Comparison of ENCODE assay signal across 27 cellular contexts in the genomic region with DNA sequence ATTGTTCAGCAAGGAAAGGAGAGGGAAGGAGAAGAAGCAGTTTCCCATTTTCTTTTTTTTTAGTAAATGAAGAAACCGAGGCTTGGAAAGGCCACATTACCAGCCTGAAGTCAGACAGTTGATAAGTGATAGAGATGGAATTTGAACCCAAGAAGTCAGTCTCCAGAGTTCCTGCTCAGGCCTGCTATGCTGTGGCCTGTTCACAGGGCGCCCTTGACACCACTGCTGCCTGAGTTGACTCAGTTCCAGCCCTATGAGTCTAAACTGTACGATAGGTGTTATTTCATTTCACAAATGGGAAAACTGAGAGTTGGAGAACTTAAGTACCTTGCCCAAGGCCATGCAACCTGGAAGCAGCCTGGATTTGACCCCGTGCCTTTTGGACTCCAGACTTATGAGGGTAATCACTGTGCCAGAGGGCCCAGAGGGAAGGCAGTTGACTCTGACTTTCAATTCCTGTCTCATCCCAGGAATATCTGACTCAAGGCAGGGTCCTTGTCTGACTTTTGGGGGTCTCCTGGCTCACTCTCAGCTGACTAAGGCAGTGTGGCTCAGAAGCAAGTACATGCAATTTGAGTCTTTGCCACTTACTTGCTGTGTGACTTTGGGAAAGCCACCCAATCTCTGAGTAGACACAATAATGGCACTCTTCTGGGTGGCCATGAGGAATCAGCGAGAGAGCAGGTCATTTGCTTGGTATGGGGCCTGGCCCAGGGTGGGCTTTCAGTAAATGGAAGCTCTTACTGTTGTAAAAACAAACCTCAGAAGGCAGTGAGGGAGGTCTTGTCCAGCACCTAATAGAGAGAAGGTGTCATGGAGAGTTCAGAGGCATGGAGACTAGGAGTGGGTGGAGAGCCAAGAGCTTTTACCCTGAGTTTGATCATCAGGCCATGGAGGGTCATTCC. TPM values are rescaled to one million over a fixed set of nuclear protein-coding genes. Genes with fewer than 3 reads are reported as not detected.
"Had no signal": no experiment of that assay in that cellular context is flagged by ENCODE, and none has a peak within 500 bp of the region (broad histone marks: within the 10 kb centered on the region; RNA-seq: fewer than 3 reads in every experiment).

No MANE protein-coding gene starts in this region.

- H3K4me1 Mint-ChIP-seq: activated naive CD4-positive, alpha-beta T cell treated with anti-CD3 and anti-CD28 coated beads, Interleukin-2, amount 10 ng/mL, durations not matched to agents 7 days and 5 days; activated naive CD8-positive, alpha-beta T cell treated with anti-CD3 and anti-CD28 coated beads, Interleukin-2, amount 10 ng/mL, durations not matched to agents 7 days and 5 days had no signal

- H3K27ac ChIP-seq: ascending aorta, breast epithelium, cardiac muscle cell, colonic mucosa, epithelial cell of prostate had no signal

- FAIRE-seq: endometrium, endothelial cell of umbilical vein, frontal cortex had no signal

- H3K4me3 Mint-ChIP-seq: activated CD4-positive, alpha-beta memory T cell treated with anti-CD3 and anti-CD28 coated beads for 36 hours; activated naive CD4-positive, alpha-beta T cell treated with anti-CD3 and anti-CD28 coated beads, Interleukin-2, amount 10 ng/mL, durations not matched to agents 7 days and 5 days; activated naive CD8-positive, alpha-beta T cell treated with anti-CD3 and anti-CD28 coated beads, Interleukin-2, amount 10 ng/mL, durations not matched to agents 7 days and 5 days; activated T-cell treated with anti-CD3 and anti-CD28 coated beads, Interleukin-2, amount 50 U/mL, for 24 hours; activated T-cell treated with anti-CD3 and anti-CD28 coated beads, Interleukin-2, amount 50 U/mL, for 72 hours; brain; WTC11 had no signal

- H3K4me3 ChIP-seq: ascending aorta, breast epithelium, cardiac muscle cell, colonic mucosa had no signal

- DNase-seq: activated CD4-positive, alpha-beta memory T cell treated with anti-CD3 and anti-CD28 coated beads for 36 hours; activated CD4-positive, alpha-beta T cell treated with anti-CD3 and anti-CD28 coated beads for 1 hour; activated CD4-positive, alpha-beta T cell treated with anti-CD3 and anti-CD28 coated beads for 4 hours; activated CD8-positive, alpha-beta memory T cell treated with anti-CD3 and anti-CD28 coated beads, Interleukin-2, amount 50 U/mL, for 48 hours; activated gamma-delta T cell; activated naive CD4-positive, alpha-beta T cell; activated naive CD4-positive, alpha-beta T cell treated with anti-CD3 and anti-CD28 coated beads, Interleukin-2, amount 10 ng/mL, durations not matched to agents 7 days and 5 days; activated naive CD8-positive, alpha-beta T cell treated with anti-CD3 and anti-CD28 coated beads, Interleukin-2, amount 10 ng/mL, durations not matched to agents 7 days and 5 days; activated T-cell treated with anti-CD3 and anti-CD28 coated beads for 4 hours; activated T-cell treated with anti-CD3 and anti-CD28 coated beads, Interleukin-2, amount 50 U/mL, for 24 hours; activated T-cell treated with anti-CD3 and anti-CD28 coated beads, Interleukin-2, amount 50 U/mL, for 72 hours; central memory CD4-positive, alpha-beta T cell; cerebellar nuclear complex; effector CD8-positive, alpha-beta T cell; foreskin fibroblast; T-helper 2 cell had no signal

- ATAC-seq: activated naive CD4-positive, alpha-beta T cell treated with anti-CD3 and anti-CD28 coated beads, Interleukin-2, amount 50 U/mL, for 72 hours; activated T-cell treated with anti-CD3 and anti-CD28 coated beads, Interleukin-2, amount 50 U/mL, for 72 hours; WTC11 had no signal

- H3K36me3 Mint-ChIP-seq: activated naive CD4-positive, alpha-beta T cell treated with anti-CD3 and anti-CD28 coated beads, Interleukin-2, amount 10 ng/mL, durations not matched to agents 7 days and 5 days; activated naive CD8-positive, alpha-beta T cell treated with anti-CD3 and anti-CD28 coated beads, Interleukin-2, amount 10 ng/mL, durations not matched to agents 7 days and 5 days; brain; WTC11 had no signal

- H3K9me3 ChIP-seq: ascending aorta, breast epithelium, colonic mucosa had no signal

- H3K9me3 Mint-ChIP-seq: activated naive CD4-positive, alpha-beta T cell treated with anti-CD3 and anti-CD28 coated beads, Interleukin-2, amount 10 ng/mL, durations not matched to agents 7 days and 5 days had no signal

- H3K27ac Mint-ChIP-seq: activated CD4-positive, alpha-beta memory T cell treated with anti-CD3 and anti-CD28 coated beads for 36 hours; activated naive CD4-positive, alpha-beta T cell treated with anti-CD3 and anti-CD28 coated beads, Interleukin-2, amount 10 ng/mL, durations not matched to agents 7 days and 5 days; activated naive CD4-positive, alpha-beta T cell treated with anti-CD3 and anti-CD28 coated beads, Interleukin-2, amount 50 U/mL, for 72 hours; activated naive CD8-positive, alpha-beta T cell treated with anti-CD3 and anti-CD28 coated beads, Interleukin-2, amount 10 ng/mL, durations not matched to agents 7 days and 5 days; activated T-cell treated with anti-CD3 and anti-CD28 coated beads, Interleukin-2, amount 50 U/mL, for 24 hours; activated T-cell treated with anti-CD3 and anti-CD28 coated beads, Interleukin-2, amount 50 U/mL, for 72 hours; brain; WTC11 had no signal

- H3K36me3 ChIP-seq: ascending aorta, breast epithelium, cardiac muscle cell, colonic mucosa had no signal

- H3K4me1 ChIP-seq: breast epithelium, colonic mucosa had no signal

- H3K27me3 ChIP-seq: ascending aorta, breast epithelium, cardiac muscle cell, colonic mucosa had no signal

RNA-seq across cellular contexts. Expression of gene RBM20, which starts 17.9 kb away (rescaled TPM):
- total RNA-seq: activated CD4-positive, alpha-beta memory T cell treated with anti-CD3 and anti-CD28 coated beads for 36 hours; endothelial cell of umbilical vein had no signal
